In the genomic region with DNA sequence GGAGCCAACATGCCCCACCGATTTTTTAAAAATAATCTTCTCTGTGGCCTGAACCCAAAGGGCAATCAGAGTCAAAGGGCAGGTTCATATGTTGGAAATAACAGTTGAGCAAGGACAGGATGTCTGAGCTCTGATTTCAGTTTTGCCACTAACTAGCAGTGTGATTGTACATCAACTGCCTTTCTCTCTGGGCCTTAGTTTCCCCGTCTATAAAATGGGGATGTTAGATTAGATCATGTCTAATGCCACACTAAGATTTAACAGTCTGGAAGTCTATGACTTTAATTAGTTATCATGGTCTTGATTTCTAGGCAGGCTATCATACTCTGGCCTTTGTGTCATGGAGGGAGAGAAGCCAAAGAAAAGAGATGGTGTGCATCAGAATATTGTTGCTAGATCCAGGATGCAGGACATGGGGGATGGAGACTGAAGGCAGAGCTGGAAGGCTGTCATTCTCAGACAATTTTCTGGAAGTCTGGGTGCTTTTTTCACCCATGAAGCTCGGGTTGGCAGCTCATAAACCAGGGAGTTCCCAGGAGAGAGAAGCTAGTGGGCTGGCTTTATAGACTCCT, we compare ENCODE assay signal across 22 cellular contexts. TPM values are rescaled to one million over a fixed set of nuclear protein-coding genes. Genes with fewer than 3 reads are reported as not detected.
DNase-seq lines count a peak whose midpoint lies in the region; ATAC-seq and TF ChIP-seq lines count a peak whose summit lies in the region.
"Had no signal": no experiment of that assay in that cellular context is flagged by ENCODE, and none has a peak within 500 bp of the region (broad histone marks: within the 10 kb centered on the region; RNA-seq: fewer than 3 reads in every experiment).

No MANE protein-coding gene starts in this region.

- H3K79me2 ChIP-seq in hepatocyte: no peaks in the 10 kb centered on the region

- CTCF ChIA-PET in Caco-2 (lab: Charles Lee): interaction anchor here (0.5 to 1.5 kb wide), 5 partner anchors 12 to 235 kb away, joined by 3 to 9 read pairs (median 4); no protein-coding TSS in a partner anchor

- no peaks in the 10 kb centered on the region for H4K20me1 ChIP-seq in hepatocyte (ENCODE audit: insufficient read depth, poor library complexity, severe bottlenecking)

- no peak for ATAC-seq in RWPE2 (ENCODE audit: low read depth)
- ATAC-seq in stimulated activated naive CD8-positive, alpha-beta T cell treated with anti-CD3 and anti-CD28 coated beads, Interleukin-15, amount 100 ng/mL, for 72 hours: no peak
- ATAC-seq in activated T-cell treated with anti-CD3 and anti-CD28 coated beads, Interleukin-2, amount 50 U/mL, for 72 hours (replicated peaks in 1 of 2): no peak
- ATAC-seq: naive thymus-derived CD8-positive, alpha-beta T cell had no signal

- peaks cover 56% of the 10 kb centered on the region for H3K4me1 Mint-ChIP-seq in Caco-2 (ENCODE audit: low read depth, unreplicated experiment)
- peaks cover 5% of the 10 kb centered on the region for H3K4me1 Mint-ChIP-seq in stimulated activated naive CD8-positive, alpha-beta T cell treated with anti-CD3 and anti-CD28 coated beads, Interleukin-15, amount 100 ng/mL, for 72 hours
- peaks cover 11% of the 10 kb centered on the region for H3K4me1 Mint-ChIP-seq in activated T-cell treated with anti-CD3 and anti-CD28 coated beads, Interleukin-2, amount 50 U/mL, for 72 hours (ENCODE audit: low read depth)

- no peaks in the 10 kb centered on the region for H3K9me3 Mint-ChIP-seq in Caco-2 (ENCODE audit: unreplicated experiment)
- H3K9me3 Mint-ChIP-seq in stimulated activated naive CD8-positive, alpha-beta T cell treated with anti-CD3 and anti-CD28 coated beads, Interleukin-15, amount 100 ng/mL, for 72 hours: no peaks in the 10 kb centered on the region
- no peaks in the 10 kb centered on the region for H3K9me3 Mint-ChIP-seq in activated T-cell treated with anti-CD3 and anti-CD28 coated beads, Interleukin-2, amount 50 U/mL, for 72 hours
- H3K9me3 Mint-ChIP-seq: GM23338; naive thymus-derived CD8-positive, alpha-beta T cell; stimulated activated naive CD8-positive, alpha-beta T cell treated with anti-CD3 and anti-CD28 coated beads, Interleukin-15, Interleukin-2, amounts not matched to agents 100 ng/mL and 50 ng/mL, for 24 hours; T-helper 1 cell treated with Interleukin-12 subunit alpha and Interleukin-12 subunit beta and Interleukin-4 antibody, amounts not matched to agents 30 μg/mL and 1 μg/mL, for 36 hours had no signal

- WGBS in hepatocyte (ENCODE audit: low lambda C conversion rate, missing lambda C conversion rate): 81% methylated on average over 3 of the region's 3 CpGs

- peaks cover 6% of the 10 kb centered on the region; the same call in 1 of the 2 replicates for H3K9me3 ChIP-seq in Caco-2
- H3K9me3 ChIP-seq in RWPE2 (ENCODE audit: severe bottlenecking): no peaks in the 10 kb centered on the region
- H3K9me3 ChIP-seq in hepatocyte (ENCODE audit: low read depth): no peaks in the 10 kb centered on the region
- H3K9me3 ChIP-seq in uterus: no peaks in the 10 kb centered on the region
- H3K9me3 ChIP-seq: prostate gland, SJCRH30 had no signal

- H3K4me2 ChIP-seq in hepatocyte: no peak overlapping the region
- H3K4me2 ChIP-seq: GM23338 had no signal

- no peaks in the 10 kb centered on the region for H3K27me3 Mint-ChIP-seq in Caco-2 (ENCODE audit: insufficient read depth, unreplicated experiment)
- H3K27me3 Mint-ChIP-seq in stimulated activated naive CD8-positive, alpha-beta T cell treated with anti-CD3 and anti-CD28 coated beads, Interleukin-15, amount 100 ng/mL, for 72 hours: peaks cover 8% of the 10 kb centered on the region
- H3K27me3 Mint-ChIP-seq in activated T-cell treated with anti-CD3 and anti-CD28 coated beads, Interleukin-2, amount 50 U/mL, for 72 hours (ENCODE audit: low read depth): peaks cover 7% of the 10 kb centered on the region
- H3K27me3 Mint-ChIP-seq: stimulated activated naive CD8-positive, alpha-beta T cell treated with anti-CD3 and anti-CD28 coated beads, Interleukin-15, Interleukin-2, amounts not matched to agents 100 ng/mL and 50 ng/mL, for 24 hours had no signal

- no peaks in the 10 kb centered on the region for H3K27me3 ChIP-seq in Caco-2 (replicated peaks; ENCODE audit: control insufficient read depth, insufficient read depth, low read length)
- no peaks in the 10 kb centered on the region for H3K27me3 ChIP-seq in RWPE2 (ENCODE audit: insufficient read depth, poor library complexity, severe bottlenecking)
- no peaks in the 10 kb centered on the region for H3K27me3 ChIP-seq in hepatocyte
- no peaks in the 10 kb centered on the region for H3K27me3 ChIP-seq in uterus
- H3K27me3 ChIP-seq: SJCRH30 had no signal

- no peak overlapping the region for H2AFZ ChIP-seq in hepatocyte
- H2AFZ ChIP-seq: GM23338 had no signal

- BruUV-seq in Caco-2 (replicated peaks; lab: Mats Ljungman, UMichigan): TSS peak; percentile 41

- peaks cover 16% of the 10 kb centered on the region for H3K36me3 Mint-ChIP-seq in Caco-2 (ENCODE audit: insufficient read depth, unreplicated experiment)
- no peaks in the 10 kb centered on the region for H3K36me3 Mint-ChIP-seq in activated T-cell treated with anti-CD3 and anti-CD28 coated beads, Interleukin-2, amount 50 U/mL, for 72 hours (ENCODE audit: insufficient read depth in 2 of 2)
- H3K36me3 Mint-ChIP-seq: naive thymus-derived CD8-positive, alpha-beta T cell had no signal

- no peak for DNase-seq in Caco-2
- DNase-seq in RWPE2 (ENCODE audit: low spot score): no peak
- DNase-seq in hepatocyte (ENCODE audit: low spot score): no peak
- DNase-seq in activated CD8-positive, alpha-beta memory T cell treated with anti-CD3 and anti-CD28 coated beads, Interleukin-2, amount 50 U/mL, for 4 hours: no peak
- no peak for DNase-seq in stimulated activated naive CD8-positive, alpha-beta T cell treated with anti-CD3 and anti-CD28 coated beads, Interleukin-15, amount 100 ng/mL, for 72 hours
- no peak for DNase-seq in activated T-cell treated with anti-CD3 and anti-CD28 coated beads, Interleukin-2, amount 50 U/mL, for 72 hours
- no peak for DNase-seq in uterus
- DNase-seq: activated CD4-positive, alpha-beta T cell treated with anti-CD3 and anti-CD28 coated beads, Interleukin-2, amount 50 U/mL, for 4 hours; activated gamma-delta T cell; C1 segment of cervical spinal cord; dermis blood vessel endothelial cell; GF-D8; kidney; naive thymus-derived CD8-positive, alpha-beta T cell; SJCRH30; stimulated activated CD4-positive, alpha-beta T cell treated with anti-CD3 and anti-CD28 coated beads, Interleukin-2, amount 100 ng/mL, for 48 hours had no signal

- TF ChIP-seq CTCF in Caco-2 (IDR thresholded peaks at IDR 0.05; ENCODE audit: insufficient read depth in 1 of 2, low read depth in 1 of 2, low read length in 1 of 2, severe bottlenecking in 1 of 2, unreplicated experiment in 1 of 2) (no peak), RWPE2 (IDR thresholded peaks at IDR 0.05; ENCODE audit: poor library complexity, severe bottlenecking) (no peak), hepatocyte (IDR thresholded peaks at IDR 0.05; ENCODE audit: poor library complexity) (no peak), uterus (IDR thresholded peaks at IDR 0.05) (no peak)

- peaks cover 70% of the 10 kb centered on the region for H3K4me1 ChIP-seq in Caco-2
- H3K4me1 ChIP-seq in RWPE2 (ENCODE audit: insufficient read depth, poor library complexity, severe bottlenecking): peaks cover 51% of the 10 kb centered on the region
- H3K4me1 ChIP-seq in hepatocyte (ENCODE audit: insufficient read depth): peaks cover 33% of the 10 kb centered on the region
- H3K4me1 ChIP-seq in uterus: peaks cover 16% of the 10 kb centered on the region in 2 donors
- H3K4me1 ChIP-seq: prostate gland had no signal

- no peak overlapping the region for H3K4me3 ChIP-seq in Caco-2 (ENCODE audit: low read depth, low read length)
- H3K4me3 ChIP-seq in RWPE2 (ENCODE audit: severe bottlenecking): no peak overlapping the region
- H3K4me3 ChIP-seq in hepatocyte: no peak overlapping the region
- no peak overlapping the region for H3K4me3 ChIP-seq in skin epidermis
- no peak overlapping the region for H3K4me3 ChIP-seq in uterus
- H3K4me3 ChIP-seq: cardiac muscle cell, GM23338, prostate gland, SJCRH30 had no signal

- intact Hi-C loops in Caco-2 (cut with micrococcal nuclease; ENCODE audit: unreplicated experiment) (no loop called here), uterus (cut with DNase I; ENCODE audit: low total_unique reads) (no loop called here)

- peak overlapping the region; percentile 95 for H3K27ac Mint-ChIP-seq in Caco-2 (ENCODE audit: unreplicated experiment)
- H3K27ac Mint-ChIP-seq in stimulated activated naive CD8-positive, alpha-beta T cell treated with anti-CD3 and anti-CD28 coated beads, Interleukin-15, amount 100 ng/mL, for 72 hours: no peak overlapping the region
- H3K27ac Mint-ChIP-seq in activated T-cell treated with anti-CD3 and anti-CD28 coated beads, Interleukin-2, amount 50 U/mL, for 72 hours: no peak overlapping the region
- H3K27ac Mint-ChIP-seq: GM23338; stimulated activated naive CD8-positive, alpha-beta T cell treated with anti-CD3 and anti-CD28 coated beads, Interleukin-15, Interleukin-2, amounts not matched to agents 100 ng/mL and 50 ng/mL, for 24 hours; T-helper 1 cell treated with Interleukin-12 subunit alpha and Interleukin-12 subunit beta and Interleukin-4 antibody, amounts not matched to agents 30 μg/mL and 1 μg/mL, for 36 hours had no signal

- POLR2A ChIA-PET in Caco-2 (lab: Charles Lee): interaction anchor here (0.7 to 1.2 kb wide), 6 partner anchors 9 to 95 kb away, joined by 3 to 21 read pairs (median 4); no protein-coding TSS in a partner anchor

- H3K36me3 ChIP-seq in Caco-2 (ENCODE audit: control insufficient read depth, insufficient read depth, low read length): no peaks in the 10 kb centered on the region
- no peaks in the 10 kb centered on the region for H3K36me3 ChIP-seq in RWPE2 (ENCODE audit: low read depth)
- no peaks in the 10 kb centered on the region for H3K36me3 ChIP-seq in hepatocyte (replicated peaks; ENCODE audit: insufficient read depth, low read depth)
- H3K36me3 ChIP-seq in uterus: no peaks in the 10 kb centered on the region
- H3K36me3 ChIP-seq: cardiac muscle cell, prostate gland, SJCRH30 had no signal

- H3K9me2 ChIP-seq in hepatocyte (replicated peaks; ENCODE audit: insufficient read depth): no peaks in the 10 kb centered on the region

- peak overlapping the region; percentile 91 for H3K27ac ChIP-seq in RWPE2 (ENCODE audit: poor library complexity, severe bottlenecking)
- H3K27ac ChIP-seq in hepatocyte: peak overlapping the region; percentile 59
- peak overlapping the region in 18 of 21 experiments; percentile 12 to 79 (median 58) for H3K27ac ChIP-seq in skin epidermis
- H3K27ac ChIP-seq in uterus: no peak overlapping the region
- H3K27ac ChIP-seq: prostate gland, SJCRH30 had no signal

- no peak for TF ChIP-seq POLR2A in uterus (IDR thresholded peaks at IDR 0.05)

- no peak overlapping the region for H3K4me3 Mint-ChIP-seq in Caco-2 (ENCODE audit: unreplicated experiment)
- H3K4me3 Mint-ChIP-seq in stimulated activated naive CD8-positive, alpha-beta T cell treated with anti-CD3 and anti-CD28 coated beads, Interleukin-15, amount 100 ng/mL, for 72 hours: no peak overlapping the region
- no peak overlapping the region for H3K4me3 Mint-ChIP-seq in activated T-cell treated with anti-CD3 and anti-CD28 coated beads, Interleukin-2, amount 50 U/mL, for 72 hours
- H3K4me3 Mint-ChIP-seq: GM23338; naive thymus-derived CD8-positive, alpha-beta T cell; stimulated activated naive CD8-positive, alpha-beta T cell treated with anti-CD3 and anti-CD28 coated beads, Interleukin-15, Interleukin-2, amounts not matched to agents 100 ng/mL and 50 ng/mL, for 24 hours; T-helper 1 cell treated with Interleukin-12 subunit alpha and Interleukin-12 subunit beta and Interleukin-4 antibody, amounts not matched to agents 30 μg/mL and 1 μg/mL, for 36 hours had no signal

RNA-seq across cellular contexts. Expression of a gene that starts 28.4 kb away (rescaled TPM):
- total RNA-seq in Caco-2 (2022) (8.6 and 9.4 TPM in 2 replicates), hepatocyte (13.0 and 16.6 TPM in 2 replicates), uterus (10 to 100 TPM; 19.4 to 34.8 (median 24.2) TPM)
- polyA plus RNA-seq in hepatocyte: 18.2 and 23.1 TPM in 2 replicates
- total RNA-seq in activated T-cell treated with anti-CD3 and anti-CD28 coated beads, Interleukin-2, amount 50 U/mL, for 72 hours: 10 to 100 TPM; 71.8 to 72.2 TPM

Comparison
In these comparisons a context has a peak if more than half of its experiments do, and no peak if none do; other contexts are left out.
1. H3K27ac ChIP-seq: peak in RWPE2 (single experiment), hepatocyte (single experiment) and skin epidermis (18 of 21); none in uterus (0 of 2).